Comparison of ENCODE assay signal across 1 cellular context in the genomic region with DNA sequence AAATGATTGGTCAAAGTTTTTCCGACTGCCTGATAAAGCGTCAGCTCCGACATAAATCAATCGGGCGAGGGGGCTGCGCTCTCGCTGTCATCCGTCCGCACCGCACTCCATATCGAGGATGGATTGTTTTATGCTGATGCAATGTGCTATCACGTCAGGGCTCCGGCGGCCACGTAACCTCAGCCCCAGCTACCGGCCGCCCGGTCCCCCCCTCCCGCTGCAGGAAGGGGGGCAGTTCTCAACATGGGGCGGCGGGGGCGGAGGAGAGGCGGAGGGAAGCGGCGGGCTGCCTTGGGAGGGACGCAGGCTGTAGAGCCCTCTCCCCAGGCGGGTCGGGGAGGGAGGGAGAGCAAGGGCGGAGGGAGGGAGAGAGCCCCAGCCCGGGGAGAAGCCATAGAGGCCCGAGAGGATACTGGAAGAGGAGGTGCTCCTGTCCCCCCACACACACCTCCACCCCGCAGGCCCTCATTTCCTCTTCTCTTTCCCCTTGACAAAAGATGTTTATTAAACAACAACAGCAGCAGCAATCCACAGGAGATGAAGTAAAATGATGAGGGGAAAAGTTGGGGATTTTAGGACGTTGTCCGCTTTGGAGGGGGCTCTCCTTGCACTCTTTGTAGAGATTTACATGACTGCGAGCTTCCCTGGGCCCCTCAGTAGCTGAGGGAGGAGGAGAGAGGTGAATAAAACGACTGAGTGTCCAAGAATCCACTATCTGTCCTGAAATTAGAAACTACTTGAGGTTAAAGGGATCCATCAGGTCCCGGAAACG.
A peak's percentile ranks its signal among the peaks of the same experiment; 100 is the strongest.
TF ChIP-seq lines count a peak whose summit lies in the region.

No MANE protein-coding gene starts in this region.

TF ChIP-seq in HEK293, 187 proteins besides CTCF, POLR2A, EP300 and RAD21 (continued from another document and continues in another):
- TF ChIP-seq PATZ1 (tag by site-specific recombination; IDR thresholded peaks at IDR 0.05) = peak; percentile 100
- TF ChIP-seq SP7 (tag by site-specific recombination; IDR thresholded peaks at IDR 0.05) = peak; percentile 97
- TF ChIP-seq ZNF555 (tag by site-specific recombination; conservative IDR thresholded peaks at IDR 0.05) = no peak
- TF ChIP-seq ZBTB20 (tag by site-specific recombination; IDR thresholded peaks at IDR 0.05) = peak; percentile 95
- peak; percentile 69 for TF ChIP-seq ZNF335 (tag by site-specific recombination; conservative IDR thresholded peaks at IDR 0.05)
- TF ChIP-seq ZNF561 (tag by site-specific recombination; IDR thresholded peaks at IDR 0.05; ENCODE audit: borderline replicate concordance) = peak; percentile 88
- TF ChIP-seq, protein P1, sequence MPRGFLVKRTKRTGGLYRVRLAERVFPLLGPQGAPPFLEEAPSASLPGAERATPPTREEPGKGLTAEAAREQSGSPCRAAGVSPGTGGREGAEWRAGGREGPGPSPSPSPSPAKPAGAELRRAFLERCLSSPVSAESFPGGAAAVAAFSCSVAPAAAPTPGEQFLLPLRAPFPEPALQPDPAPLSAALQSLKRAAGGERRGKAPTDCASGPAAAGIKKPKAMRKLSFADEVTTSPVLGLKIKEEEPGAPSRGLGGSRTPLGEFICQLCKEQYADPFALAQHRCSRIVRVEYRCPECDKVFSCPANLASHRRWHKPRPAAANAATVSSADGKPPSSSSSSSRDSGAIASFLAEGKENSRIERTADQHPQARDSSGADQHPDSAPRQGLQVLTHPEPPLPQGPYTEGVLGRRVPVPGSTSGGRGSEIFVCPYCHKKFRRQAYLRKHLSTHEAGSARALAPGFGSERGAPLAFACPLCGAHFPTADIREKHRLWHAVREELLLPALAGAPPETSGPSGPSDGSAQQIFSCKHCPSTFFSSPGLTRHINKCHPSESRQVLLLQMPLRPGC (tag by site-specific recombination; IDR thresholded peaks at IDR 0.05) = peak; percentile 70; the same call in 1 of the 2 replicates
- TF ChIP-seq ZNF157 (tag by site-specific recombination; IDR thresholded peaks at IDR 0.05) = no peak
- TF ChIP-seq, protein P2, sequence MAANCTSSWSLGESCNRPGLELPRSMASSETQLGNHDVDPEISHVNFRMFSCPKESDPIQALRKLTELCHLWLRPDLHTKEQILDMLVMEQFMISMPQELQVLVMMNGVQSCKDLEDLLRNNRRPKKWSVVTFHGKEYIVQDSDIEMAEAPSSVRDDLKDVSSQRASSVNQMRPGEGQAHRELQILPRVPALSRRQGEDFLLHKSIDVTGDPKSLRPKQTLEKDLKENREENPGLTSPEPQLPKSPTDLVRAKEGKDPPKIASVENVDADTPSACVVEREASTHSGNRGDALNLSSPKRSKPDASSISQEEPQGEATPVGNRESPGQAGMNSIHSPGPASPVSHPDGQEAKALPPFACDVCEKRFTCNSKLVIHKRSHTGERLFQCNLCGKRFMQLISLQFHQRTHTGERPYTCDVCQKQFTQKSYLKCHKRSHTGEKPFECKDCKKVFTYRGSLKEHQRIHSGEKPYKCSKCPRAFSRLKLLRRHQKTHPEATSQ (tag by site-specific recombination; IDR thresholded peaks at IDR 0.05) = no peak
- TF ChIP-seq ZNF660 (tag by site-specific recombination; IDR thresholded peaks at IDR 0.05) = peak; percentile 93
- TF ChIP-seq, protein P3, sequence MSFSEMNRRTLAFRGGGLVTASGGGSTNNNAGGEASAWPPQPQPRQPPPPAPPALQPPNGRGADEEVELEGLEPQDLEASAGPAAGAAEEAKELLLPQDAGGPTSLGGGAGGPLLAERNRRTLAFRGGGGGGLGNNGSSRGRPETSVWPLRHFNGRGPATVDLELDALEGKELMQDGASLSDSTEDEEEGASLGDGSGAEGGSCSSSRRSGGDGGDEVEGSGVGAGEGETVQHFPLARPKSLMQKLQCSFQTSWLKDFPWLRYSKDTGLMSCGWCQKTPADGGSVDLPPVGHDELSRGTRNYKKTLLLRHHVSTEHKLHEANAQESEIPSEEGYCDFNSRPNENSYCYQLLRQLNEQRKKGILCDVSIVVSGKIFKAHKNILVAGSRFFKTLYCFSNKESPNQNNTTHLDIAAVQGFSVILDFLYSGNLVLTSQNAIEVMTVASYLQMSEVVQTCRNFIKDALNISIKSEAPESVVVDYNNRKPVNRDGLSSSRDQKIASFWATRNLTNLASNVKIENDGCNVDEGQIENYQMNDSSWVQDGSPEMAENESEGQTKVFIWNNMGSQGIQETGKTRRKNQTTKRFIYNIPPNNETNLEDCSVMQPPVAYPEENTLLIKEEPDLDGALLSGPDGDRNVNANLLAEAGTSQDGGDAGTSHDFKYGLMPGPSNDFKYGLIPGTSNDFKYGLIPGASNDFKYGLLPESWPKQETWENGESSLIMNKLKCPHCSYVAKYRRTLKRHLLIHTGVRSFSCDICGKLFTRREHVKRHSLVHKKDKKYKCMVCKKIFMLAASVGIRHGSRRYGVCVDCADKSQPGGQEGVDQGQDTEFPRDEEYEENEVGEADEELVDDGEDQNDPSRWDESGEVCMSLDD (tag by site-specific recombination; IDR thresholded peaks at IDR 0.05) = peak; percentile 99
- TF ChIP-seq ZNF184 (tag by site-specific recombination; IDR thresholded peaks at IDR 0.05) = 0 out of 2 replicates have a peak, but pooled peaks have one; percentile 7
- peak; percentile 92 for TF ChIP-seq ZNF843 (tag by site-specific recombination; IDR thresholded peaks at IDR 0.05)
- TF ChIP-seq, protein P4, sequence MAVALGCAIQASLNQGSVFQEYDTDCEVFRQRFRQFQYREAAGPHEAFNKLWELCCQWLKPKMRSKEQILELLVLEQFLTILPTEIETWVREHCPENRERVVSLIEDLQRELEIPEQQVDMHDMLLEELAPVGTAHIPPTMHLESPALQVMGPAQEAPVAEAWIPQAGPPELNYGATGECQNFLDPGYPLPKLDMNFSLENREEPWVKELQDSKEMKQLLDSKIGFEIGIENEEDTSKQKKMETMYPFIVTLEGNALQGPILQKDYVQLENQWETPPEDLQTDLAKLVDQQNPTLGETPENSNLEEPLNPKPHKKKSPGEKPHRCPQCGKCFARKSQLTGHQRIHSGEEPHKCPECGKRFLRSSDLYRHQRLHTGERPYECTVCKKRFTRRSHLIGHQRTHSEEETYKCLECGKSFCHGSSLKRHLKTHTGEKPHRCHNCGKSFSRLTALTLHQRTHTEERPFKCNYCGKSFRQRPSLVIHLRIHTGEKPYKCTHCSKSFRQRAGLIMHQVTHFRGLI (tag by site-specific recombination; IDR thresholded peaks at IDR 0.05) = peak; percentile 19; the same call in 1 of the 2 replicates
- TF ChIP-seq HOXD13 (CRISPR knock-in tag; IDR thresholded peaks at IDR 0.05; ENCODE audit: borderline replicate concordance) = no peak
- TF ChIP-seq HOXC10 (CRISPR knock-in tag; IDR thresholded peaks at IDR 0.05) = peak; percentile 89; the same call in 1 of the 2 replicates
- TF ChIP-seq ZNF10 (tag by site-specific recombination; IDR thresholded peaks at IDR 0.05) = peak; percentile 33; the same call in 1 of the 2 replicates
- TF ChIP-seq ZNF488 (tag by site-specific recombination; IDR thresholded peaks at IDR 0.05) = 0 out of 2 replicates have a peak, but pooled peaks have one; percentile 58
- no peak for TF ChIP-seq ZNF433 (tag by site-specific recombination; IDR thresholded peaks at IDR 0.05; ENCODE audit: low read depth)
- no peak for TF ChIP-seq GLI2 (tag by site-specific recombination; IDR thresholded peaks at IDR 0.05; ENCODE audit: borderline replicate concordance, low read depth)
- peak; percentile 96 for TF ChIP-seq ZNF341 (tag by site-specific recombination; IDR thresholded peaks at IDR 0.05; ENCODE audit: low read depth)
- peak; percentile 98 for TF ChIP-seq BCL11A (tag by site-specific recombination; IDR thresholded peaks at IDR 0.05; ENCODE audit: low read depth)
- TF ChIP-seq ZSCAN30 (tag by site-specific recombination; IDR thresholded peaks at IDR 0.05) = peak; percentile 97
- TF ChIP-seq ZNF324 (tag by site-specific recombination; IDR thresholded peaks at IDR 0.05) = peak; percentile 91
- no peak for TF ChIP-seq ZNF792 (tag by site-specific recombination; IDR thresholded peaks at IDR 0.05)
- TF ChIP-seq ZNF830 (tag by site-specific recombination; IDR thresholded peaks at IDR 0.05; ENCODE audit: low read depth) = no peak
- TF ChIP-seq ZIC2 (tag by site-specific recombination; IDR thresholded peaks at IDR 0.05) = peak; percentile 94
- TF ChIP-seq ZNF211 (tag by site-specific recombination; IDR thresholded peaks at IDR 0.05; ENCODE audit: low read depth) = no peak
- peak; percentile 99 for TF ChIP-seq ZBTB21 (tag by site-specific recombination; IDR thresholded peaks at IDR 0.05)
- TF ChIP-seq, protein P5, sequence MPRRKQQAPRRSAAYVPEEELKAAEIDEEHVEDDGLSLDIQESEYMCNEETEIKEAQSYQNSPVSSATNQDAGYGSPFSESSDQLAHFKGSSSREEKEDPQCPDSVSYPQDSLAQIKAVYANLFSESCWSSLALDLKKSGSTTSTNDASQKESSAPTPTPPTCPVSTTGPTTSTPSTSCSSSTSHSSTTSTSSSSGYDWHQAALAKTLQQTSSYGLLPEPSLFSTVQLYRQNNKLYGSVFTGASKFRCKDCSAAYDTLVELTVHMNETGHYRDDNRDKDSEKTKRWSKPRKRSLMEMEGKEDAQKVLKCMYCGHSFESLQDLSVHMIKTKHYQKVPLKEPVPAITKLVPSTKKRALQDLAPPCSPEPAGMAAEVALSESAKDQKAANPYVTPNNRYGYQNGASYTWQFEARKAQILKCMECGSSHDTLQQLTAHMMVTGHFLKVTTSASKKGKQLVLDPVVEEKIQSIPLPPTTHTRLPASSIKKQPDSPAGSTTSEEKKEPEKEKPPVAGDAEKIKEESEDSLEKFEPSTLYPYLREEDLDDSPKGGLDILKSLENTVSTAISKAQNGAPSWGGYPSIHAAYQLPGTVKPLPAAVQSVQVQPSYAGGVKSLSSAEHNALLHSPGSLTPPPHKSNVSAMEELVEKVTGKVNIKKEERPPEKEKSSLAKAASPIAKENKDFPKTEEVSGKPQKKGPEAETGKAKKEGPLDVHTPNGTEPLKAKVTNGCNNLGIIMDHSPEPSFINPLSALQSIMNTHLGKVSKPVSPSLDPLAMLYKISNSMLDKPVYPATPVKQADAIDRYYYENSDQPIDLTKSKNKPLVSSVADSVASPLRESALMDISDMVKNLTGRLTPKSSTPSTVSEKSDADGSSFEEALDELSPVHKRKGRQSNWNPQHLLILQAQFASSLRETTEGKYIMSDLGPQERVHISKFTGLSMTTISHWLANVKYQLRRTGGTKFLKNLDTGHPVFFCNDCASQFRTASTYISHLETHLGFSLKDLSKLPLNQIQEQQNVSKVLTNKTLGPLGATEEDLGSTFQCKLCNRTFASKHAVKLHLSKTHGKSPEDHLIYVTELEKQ (tag by site-specific recombination; IDR thresholded peaks at IDR 0.05; ENCODE audit: borderline replicate concordance) = peak; percentile 99
- TF ChIP-seq ZNF426 (tag by site-specific recombination; IDR thresholded peaks at IDR 0.05) = no peak
- no peak for TF ChIP-seq ZNF658 (tag by site-specific recombination; IDR thresholded peaks at IDR 0.05)
- no peak for TF ChIP-seq ZNF280D (tag by site-specific recombination; IDR thresholded peaks at IDR 0.05)
- no peak for TF ChIP-seq ZNF138 (tag by site-specific recombination; IDR thresholded peaks at IDR 0.05; ENCODE audit: borderline replicate concordance)
- TF ChIP-seq, protein P6, sequence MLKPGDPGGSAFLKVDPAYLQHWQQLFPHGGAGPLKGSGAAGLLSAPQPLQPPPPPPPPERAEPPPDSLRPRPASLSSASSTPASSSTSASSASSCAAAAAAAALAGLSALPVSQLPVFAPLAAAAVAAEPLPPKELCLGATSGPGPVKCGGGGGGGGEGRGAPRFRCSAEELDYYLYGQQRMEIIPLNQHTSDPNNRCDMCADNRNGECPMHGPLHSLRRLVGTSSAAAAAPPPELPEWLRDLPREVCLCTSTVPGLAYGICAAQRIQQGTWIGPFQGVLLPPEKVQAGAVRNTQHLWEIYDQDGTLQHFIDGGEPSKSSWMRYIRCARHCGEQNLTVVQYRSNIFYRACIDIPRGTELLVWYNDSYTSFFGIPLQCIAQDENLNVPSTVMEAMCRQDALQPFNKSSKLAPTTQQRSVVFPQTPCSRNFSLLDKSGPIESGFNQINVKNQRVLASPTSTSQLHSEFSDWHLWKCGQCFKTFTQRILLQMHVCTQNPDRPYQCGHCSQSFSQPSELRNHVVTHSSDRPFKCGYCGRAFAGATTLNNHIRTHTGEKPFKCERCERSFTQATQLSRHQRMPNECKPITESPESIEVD (tag by site-specific recombination; IDR thresholded peaks at IDR 0.05) = peak; percentile 63
- TF ChIP-seq ZNF24 (tag by site-specific recombination; IDR thresholded peaks at IDR 0.05) = peak; percentile 91; the same call in 1 of the 2 replicates
- peak; percentile 91 for TF ChIP-seq SP2 (tag by site-specific recombination; IDR thresholded peaks at IDR 0.05)
